In genomic region chr2:113000436-113000835, GRCh38 we compare ENCODE assay signal across 1 cellular context.
TF ChIP-seq lines count a peak whose summit lies in the region.

No MANE protein-coding gene starts in this region.

TF ChIP-seq in GM12878, 131 proteins besides CTCF, POLR2A, EP300 and RAD21:
- TF ChIP-seq CBX5 (IDR thresholded peaks at IDR 0.05; ENCODE audit: low read depth): peak; percentile 71; the same call in 1 of the 2 replicates
- TF ChIP-seq, protein P1, sequence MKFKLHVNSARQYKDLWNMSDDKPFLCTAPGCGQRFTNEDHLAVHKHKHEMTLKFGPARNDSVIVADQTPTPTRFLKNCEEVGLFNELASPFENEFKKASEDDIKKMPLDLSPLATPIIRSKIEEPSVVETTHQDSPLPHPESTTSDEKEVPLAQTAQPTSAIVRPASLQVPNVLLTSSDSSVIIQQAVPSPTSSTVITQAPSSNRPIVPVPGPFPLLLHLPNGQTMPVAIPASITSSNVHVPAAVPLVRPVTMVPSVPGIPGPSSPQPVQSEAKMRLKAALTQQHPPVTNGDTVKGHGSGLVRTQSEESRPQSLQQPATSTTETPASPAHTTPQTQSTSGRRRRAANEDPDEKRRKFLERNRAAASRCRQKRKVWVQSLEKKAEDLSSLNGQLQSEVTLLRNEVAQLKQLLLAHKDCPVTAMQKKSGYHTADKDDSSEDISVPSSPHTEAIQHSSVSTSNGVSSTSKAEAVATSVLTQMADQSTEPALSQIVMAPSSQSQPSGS (IDR thresholded peaks at IDR 0.05; ENCODE audit: low read length): no peak
